In the genomic region with DNA sequence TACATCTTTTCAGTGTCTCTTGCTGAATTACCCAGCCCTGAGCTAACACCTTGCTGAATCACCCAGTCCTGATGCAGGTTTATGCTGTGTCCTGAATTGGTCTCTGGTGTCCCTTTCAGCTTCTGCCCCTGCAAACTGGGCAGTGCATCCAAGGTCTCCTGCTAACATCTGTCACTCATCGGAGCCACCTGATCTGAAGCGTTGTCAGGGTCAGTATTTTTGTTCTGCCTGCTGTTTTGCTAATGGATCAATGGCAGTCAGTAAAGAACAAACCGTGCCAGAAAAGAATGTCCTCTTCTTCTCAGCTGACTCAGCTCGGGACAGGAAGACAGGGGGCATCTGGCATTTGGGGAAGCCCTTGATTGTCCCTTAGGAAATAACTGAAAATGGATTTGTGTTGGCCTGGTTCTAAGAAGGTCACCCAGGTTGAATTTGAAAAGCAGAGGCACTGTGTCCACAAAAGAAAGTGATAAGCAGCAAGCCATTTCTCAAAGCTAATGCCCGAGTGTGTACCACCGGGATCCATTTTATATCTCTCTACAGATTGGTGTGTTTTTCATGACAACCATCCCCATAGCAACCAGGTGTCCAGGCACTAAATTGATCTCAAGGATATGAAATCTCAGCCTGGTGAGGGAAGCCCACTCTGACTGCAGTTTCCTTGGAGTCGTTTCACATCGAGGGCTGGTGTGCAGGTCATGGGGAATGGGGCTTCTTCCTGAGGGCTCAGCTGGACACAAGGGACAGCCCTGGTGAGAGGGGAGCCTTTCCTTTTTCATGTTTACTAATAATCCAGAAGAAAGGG, we compare ENCODE assay signal across 13 cellular contexts.
DNase-seq lines count a peak whose midpoint lies in the region; ATAC-seq, FAIRE-seq and TF ChIP-seq lines count a peak whose summit lies in the region.
"Had no signal": no experiment of that assay in that cellular context is flagged by ENCODE, and none has a peak within 500 bp of the region (broad histone marks: within the 10 kb centered on the region; RNA-seq: fewer than 3 reads in every experiment).

No MANE protein-coding gene starts in this region.

- no peaks in the 10 kb centered on the region for H3K36me3 Mint-ChIP-seq in nephron (ENCODE audit: low read depth)

- H3K36me3 ChIP-seq in tibial artery = no peaks in the 10 kb centered on the region

- peak overlapping the region; percentile 81 to 87 for H3K27ac ChIP-seq in tibial artery
- H3K27ac ChIP-seq: epithelial cell of prostate had no signal

- H3K4me3 ChIP-seq in tibial artery = no peak overlapping the region

- TF ChIP-seq CTCF in nephron (IDR thresholded peaks at IDR 0.05; ENCODE audit: unreplicated experiment in 3 of 3) (no peak), tibial artery (IDR thresholded peaks at IDR 0.05) (no peak)

- FAIRE-seq in RCC 7860 (lab: Jason Lieb, UNC) = no peak
- FAIRE-seq: islet of Langerhans had no signal

- H3K4me1 ChIP-seq in tibial artery = peaks cover 0 to 91% (median 74%) of the 10 kb centered on the region in 4 donors

- ATAC-seq in GM19023 (IDR thresholded peaks at IDR 0.05; ENCODE audit: unreplicated experiment) = no peak

- peaks cover 93% of the 10 kb centered on the region for H3K4me1 Mint-ChIP-seq in nephron

- no peaks in the 10 kb centered on the region for H3K9me3 ChIP-seq in tibial artery

- in situ Hi-C loops in ACHN (cut with HindIII; ENCODE audit: low pct_ligation_motif_present, low pct_unique_long_range_greater_than_20kb, low sequenced_read_pairs) = no loop called here

- DNase-seq in NCI-H748 (lab: John Stamatoyannopoulos, UW; ENCODE audit: unreplicated experiment) (peak; percentile 51), NCI-H748 treated with DMSO at 0.1 percent for 48 hours (lab: John Stamatoyannopoulos, UW) (no peak), dermis microvascular lymphatic vessel endothelial cell (ENCODE audit: low read depth in 2 of 2) (peak; percentile 32 to 51), tibial artery (peak in 1 of 2 donors; percentile 54), RCC 7860 (ENCODE audit: low spot score) (no peak), ACHN (no peak)
- DNase-seq: activated CD4-positive, alpha-beta T cell treated with anti-CD3 and anti-CD28 coated beads, Interleukin-2, amount 10 ng/mL, durations not matched to agents 24 days and 14 days; NCI-H2029 treated with DMSO at 0.1 percent for 48 hours; stimulated activated CD8-positive, alpha-beta memory T cell treated with anti-CD3 and anti-CD28 coated beads, Interleukin-4, amount 100 ng/mL, for 48 hours had no signal

- H3K27me3 Mint-ChIP-seq in nephron (ENCODE audit: low read depth) = no peaks in the 10 kb centered on the region

- peak overlapping the region; percentile 99 to 100 (median 99) for H3K27ac Mint-ChIP-seq in nephron

- H3K27me3 ChIP-seq in tibial artery = no peaks in the 10 kb centered on the region

- H3K9me3 Mint-ChIP-seq in nephron = no peaks in the 10 kb centered on the region
- H3K9me3 Mint-ChIP-seq: activated CD4-positive, alpha-beta T cell treated with anti-CD3 and anti-CD28 coated beads, Interleukin-2, amount 10 ng/mL, durations not matched to agents 24 days and 14 days had no signal

- no peak overlapping the region for H3K4me3 Mint-ChIP-seq in nephron
- H3K4me3 Mint-ChIP-seq: activated CD4-positive, alpha-beta T cell treated with anti-CD3 and anti-CD28 coated beads, Interleukin-2, amount 10 ng/mL, durations not matched to agents 24 days and 14 days had no signal

- intact Hi-C loops in tibial artery (cut with DNase I; ENCODE audit: low total_unique reads) = loop anchor here (5.0 kb wide), 4 partner anchors 107 to 278 kb away; a partner anchor contains a TSS

Comparison
In these comparisons a context has a peak if more than half of its experiments do, and no peak if none do; other contexts are left out.
1. DNase-seq: peak in NCI-H748 (single experiment) and dermis microvascular lymphatic vessel endothelial cell (2 of 2); none in NCI-H748 treated with DMSO at 0.1 percent for 48 hours (single experiment), RCC 7860 (single experiment) and ACHN (single experiment).